14 cellular contexts compared by ENCODE assay signal in the genomic region with DNA sequence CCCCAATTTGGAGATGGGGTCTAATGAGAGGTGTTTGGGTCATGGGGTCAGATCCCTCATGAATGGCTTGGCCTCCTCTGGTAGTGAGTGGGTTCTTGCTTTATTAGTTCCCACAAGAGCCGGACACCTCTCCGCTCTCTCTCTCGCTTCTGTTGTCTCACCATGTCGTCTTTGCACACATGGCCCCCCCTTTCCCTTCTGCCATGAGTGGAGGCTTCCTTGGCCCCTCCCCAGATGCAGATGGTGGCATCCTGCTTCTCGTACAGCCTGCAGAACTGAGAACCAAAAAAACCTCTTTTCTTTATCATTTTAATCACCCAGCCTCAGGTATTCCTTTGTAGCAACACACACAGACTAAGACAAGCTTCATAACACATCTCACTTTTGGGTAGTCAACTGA.
"Had no signal": no experiment of that assay in that cellular context is flagged by ENCODE, and none has a peak within 500 bp of the region (broad histone marks: within the 10 kb centered on the region; RNA-seq: fewer than 3 reads in every experiment).

No MANE protein-coding gene starts in this region.

- H3K4me3 ChIP-seq: colonic mucosa, pancreas, upper lobe of left lung had no signal

- H3K4me3 Mint-ChIP-seq: activated CD4-positive, alpha-beta T cell treated with anti-CD3 and anti-CD28 coated beads, Interleukin-2, amount 10 ng/mL, durations not matched to agents 7 days and 5 days; activated naive CD4-positive, alpha-beta T cell treated with anti-CD3 and anti-CD28 coated beads, Interleukin-2, amount 10 ng/mL, durations not matched to agents 7 days and 5 days had no signal

- H3K4me1 Mint-ChIP-seq: activated naive CD4-positive, alpha-beta T cell treated with anti-CD3 and anti-CD28 coated beads, Interleukin-2, amount 10 ng/mL, durations not matched to agents 7 days and 5 days had no signal

- ATAC-seq: gastrocnemius medialis, left ventricle myocardium superior, pancreas had no signal

- H3K27me3 ChIP-seq: colonic mucosa, gastrocnemius medialis, pancreas, upper lobe of left lung had no signal

- H3K36me3 ChIP-seq: colonic mucosa, gastrocnemius medialis, pancreas, upper lobe of left lung had no signal

- H3K9me3 ChIP-seq: colonic mucosa, gastrocnemius medialis, pancreas, upper lobe of left lung had no signal

- H3K27ac Mint-ChIP-seq: activated CD4-positive, alpha-beta T cell treated with anti-CD3 and anti-CD28 coated beads, Interleukin-2, amount 10 ng/mL, durations not matched to agents 7 days and 5 days; activated naive CD4-positive, alpha-beta T cell treated with anti-CD3 and anti-CD28 coated beads, Interleukin-2, amount 10 ng/mL, durations not matched to agents 7 days and 5 days had no signal

- H3K4me1 ChIP-seq: colonic mucosa, pancreas, upper lobe of left lung had no signal

- H3K36me3 Mint-ChIP-seq: activated naive CD4-positive, alpha-beta T cell treated with anti-CD3 and anti-CD28 coated beads, Interleukin-2, amount 10 ng/mL, durations not matched to agents 7 days and 5 days had no signal

- H3K9me3 Mint-ChIP-seq: activated CD4-positive, alpha-beta T cell treated with anti-CD3 and anti-CD28 coated beads, Interleukin-2, amount 10 ng/mL, durations not matched to agents 7 days and 5 days; activated naive CD4-positive, alpha-beta T cell treated with anti-CD3 and anti-CD28 coated beads, Interleukin-2, amount 10 ng/mL, durations not matched to agents 7 days and 5 days had no signal

- H3K27ac ChIP-seq: colonic mucosa, gastrocnemius medialis, pancreas, upper lobe of left lung had no signal

- DNase-seq: activated CD4-positive, alpha-beta T cell treated with anti-CD3 and anti-CD28 coated beads, Interleukin-2, amount 10 ng/mL, durations not matched to agents 7 days and 5 days; activated CD4-positive, CD25-positive, alpha-beta regulatory T cell; activated CD8-positive, alpha-beta memory T cell treated with anti-CD3 and anti-CD28 coated beads for 24 hours; activated naive CD4-positive, alpha-beta T cell treated with anti-CD3 and anti-CD28 coated beads, Interleukin-2, amount 10 ng/mL, durations not matched to agents 7 days and 5 days; caudate nucleus; colonic mucosa; gastrocnemius medialis; kidney; left ventricle myocardium superior; mesendoderm; pancreas; stimulated activated CD4-positive, alpha-beta T cell treated with anti-CD3 and anti-CD28 coated beads, Interleukin-12 subunit alpha, Interleukin-12 subunit beta, amount 100 ng/mL, for 4 hours; stimulated activated naive CD4-positive, alpha-beta T cell treated with Interleukin-2 at 50 U/mL for 16 hours; upper lobe of left lung had no signal
